In genomic region chr9:136949239-136949816, GRCh38 we compare ENCODE assay signal across 9 cellular contexts. TPM values are rescaled to one million over a fixed set of nuclear protein-coding genes. Genes with fewer than 3 reads are reported as not detected.
A peak's percentile ranks its signal among the peaks of the same experiment; 100 is the strongest.
DNase-seq lines count a peak whose midpoint lies in the region; ATAC-seq and TF ChIP-seq lines count a peak whose summit lies in the region.
"Had no signal": no experiment of that assay in that cellular context is flagged by ENCODE, and none has a peak within 500 bp of the region (broad histone marks: within the 10 kb centered on the region; RNA-seq: fewer than 3 reads in every experiment).

No MANE protein-coding gene starts in this region.

- TF ChIP-seq CTCF in GM12864 (IDR thresholded peaks at IDR 0.05; ENCODE audit: low read depth, low read length, missing control alignments) (no peak), fibroblast of pulmonary artery (IDR thresholded peaks at IDR 0.05; ENCODE audit: low read length, missing control alignments) (no peak), prostate gland (IDR thresholded peaks at IDR 0.05) (no peak)

- intact Hi-C loops in prostate gland (cut with DNase I), result loop anchor here (5.0 kb wide), 1 partner anchor 157 kb away; the partner anchor contains the start of gene TMEM141

- H3K27ac ChIP-seq in SJCRH30 (no peak overlapping the region), prostate gland (peak overlapping the region; percentile 83 to 86)

- H3K4me3 ChIP-seq in GM12864 (ENCODE audit: low read depth, low read length), result peak overlapping the region; percentile 55
- H3K4me3 ChIP-seq in SJCRH30, result peak overlapping the region; percentile 55
- H3K4me3 ChIP-seq in fibroblast of pulmonary artery (replicated peaks; ENCODE audit: low read depth, low read length), result peak overlapping the region; percentile 44
- H3K4me3 ChIP-seq in prostate gland, result peak overlapping the region; percentile 58 to 61

- H3K27me3 ChIP-seq in SJCRH30, result peaks cover 34% of the 10 kb centered on the region
- H3K27me3 ChIP-seq in prostate gland (replicated peaks; ENCODE audit: insufficient read depth), result no peaks in the 10 kb centered on the region

- H3K4me1 ChIP-seq in SJCRH30 (no peaks in the 10 kb centered on the region), prostate gland (replicated peaks) (no peaks in the 10 kb centered on the region)

- H3K9me3 ChIP-seq in SJCRH30 (replicated peaks) (no peaks in the 10 kb centered on the region), prostate gland (no peaks in the 10 kb centered on the region)

- no peak for ATAC-seq in HG03469 (IDR thresholded peaks at IDR 0.05; ENCODE audit: unreplicated experiment)

- no peak for TF ChIP-seq POLR2A in prostate gland (IDR thresholded peaks at IDR 0.05)

- DNase-seq in GM12864 (ENCODE audit: low read depth) (no peak), SJCRH30 (peak in 1 of 2 experiments; percentile 2), fibroblast of pulmonary artery (ENCODE audit: low read depth) (no peak), prostate gland (ENCODE audit: low spot score) (no peak), SW 1271 (lab: John Stamatoyannopoulos, UW) (no peak), SK-N-DZ (ENCODE audit: low spot score) (no peak), NCI-H446 (lab: John Stamatoyannopoulos, UW) (no peak)

- WGBS in prostate gland, result 14% methylated on average over 22 of the region's 22 CpGs

- H3K36me3 ChIP-seq in SJCRH30, result no peaks in the 10 kb centered on the region
- no peaks in the 10 kb centered on the region for H3K36me3 ChIP-seq in prostate gland

RNA-seq across cellular contexts. Expression of gene LCN12, which starts 2.7 kb away (rescaled TPM):
- not detected in 2 replicates for total RNA-seq in SJCRH30 (2014; rRNA removed; shearing (Covaris generic))
- total RNA-seq in prostate gland, result 10 to 100 TPM in 1 of 2 donors, 1 to 10 TPM in 1; 4.1 to 13.7 TPM
- 0.36 TPM in 1 of 2 replicates, not detected in the other for polyA plus RNA-seq in SK-N-DZ (2014; cell fraction: cytosol; rRNA removed)
- polyA plus RNA-seq in SK-N-DZ (2014; cell fraction: nucleus; rRNA removed), result 0.96 and 1.3 TPM in 2 replicates
- total RNA-seq: M059J had no signal

RNA-seq across cellular contexts. Expression of gene C8G, which starts 4.3 kb away (rescaled TPM):
- total RNA-seq in SJCRH30 (2014; rRNA removed; shearing (Covaris generic)), result not detected in 2 replicates
- not detected for total RNA-seq in prostate gland
- polyA plus RNA-seq in SK-N-DZ (2014; cell fraction: cytosol; rRNA removed), result not detected in 2 replicates
- 0.79 and 1.6 TPM in 2 replicates for polyA plus RNA-seq in SK-N-DZ (2014; cell fraction: nucleus; rRNA removed)

RNA-seq across cellular contexts. Expression of gene FBXW5, which starts 4.8 kb away (rescaled TPM):
- total RNA-seq in SJCRH30 (2014; rRNA removed; shearing (Covaris generic)), result 37.1 and 40.4 TPM in 2 replicates
- total RNA-seq in prostate gland, result 100 to 1,000 TPM; 199 to 304 TPM
- polyA plus RNA-seq in SK-N-DZ (2014; cell fraction: cytosol; rRNA removed), result 85.0 and 89.0 TPM in 2 replicates
- 443 and 578 TPM in 2 replicates for polyA plus RNA-seq in SK-N-DZ (2014; cell fraction: nucleus; rRNA removed)

RNA-seq across cellular contexts. Expression of gene PTGDS, which starts 28.0 kb away (rescaled TPM):
- total RNA-seq in SJCRH30 (2014; rRNA removed; shearing (Covaris generic)), result not detected in 2 replicates
- total RNA-seq in prostate gland, result 1,000 to 10,000 TPM in 1 of 2 donors, 10 to 100 TPM in 1; 59.4 to 5,242 TPM
- not detected in 2 replicates for polyA plus RNA-seq in SK-N-DZ (2014; cell fraction: cytosol; rRNA removed)
- not detected in 2 replicates for polyA plus RNA-seq in SK-N-DZ (2014; cell fraction: nucleus; rRNA removed)
- total RNA-seq: M059J had no signal

RNA-seq across cellular contexts. Expression of gene LCNL1, which starts 33.5 kb away (rescaled TPM):
- not detected in 2 replicates for total RNA-seq in SJCRH30 (2014; rRNA removed; shearing (Covaris generic))
- 10 to 100 TPM in 1 of 2 donors, under 1 TPM in 1; 0.41 to 22.5 TPM for total RNA-seq in prostate gland
- polyA plus RNA-seq in SK-N-DZ (2014; cell fraction: cytosol; rRNA removed), result not detected in 2 replicates
- 0.42 TPM in 1 of 2 replicates, not detected in the other for polyA plus RNA-seq in SK-N-DZ (2014; cell fraction: nucleus; rRNA removed)
- total RNA-seq: M059J had no signal
